ENCODE assay signal across 8 cellular contexts in genomic region chr3:160801386-160802118, GRCh38. TPM values are rescaled to one million over a fixed set of nuclear protein-coding genes. Genes with fewer than 3 reads are reported as not detected.
DNase-seq lines count a peak whose midpoint lies in the region; ATAC-seq lines count a peak whose summit lies in the region.

No MANE protein-coding gene starts in this region.

- peak overlapping the region; percentile 18 for H3K4me3 Mint-ChIP-seq in activated T-helper 17 cell treated with anti-CD3 and anti-CD28 coated beads, Interleukin-2, amount 50 U/mL, for 72 hours
- H3K4me3 Mint-ChIP-seq in stimulated activated naive CD8-positive, alpha-beta T cell treated with anti-CD3 and anti-CD28 coated beads, Interleukin-15, Interleukin-2, amounts not matched to agents 100 ng/mL and 50 ng/mL, for 24 hours = peak overlapping the region; percentile 24

- intact Hi-C loops in left colon (cut with DNase I, micrococcal nuclease) = no loop called here

- H3K4me1 Mint-ChIP-seq in activated T-helper 17 cell treated with anti-CD3 and anti-CD28 coated beads, Interleukin-2, amount 50 U/mL, for 72 hours = peaks cover 10% of the 10 kb centered on the region
- peaks cover 11% of the 10 kb centered on the region for H3K4me1 Mint-ChIP-seq in stimulated activated naive CD8-positive, alpha-beta T cell treated with anti-CD3 and anti-CD28 coated beads, Interleukin-15, Interleukin-2, amounts not matched to agents 100 ng/mL and 50 ng/mL, for 24 hours (ENCODE audit: low read depth)

- peak overlapping the region; percentile 36 for H3K27ac Mint-ChIP-seq in activated T-helper 17 cell treated with anti-CD3 and anti-CD28 coated beads, Interleukin-2, amount 50 U/mL, for 72 hours
- H3K27ac Mint-ChIP-seq in stimulated activated naive CD8-positive, alpha-beta T cell treated with anti-CD3 and anti-CD28 coated beads, Interleukin-15, Interleukin-2, amounts not matched to agents 100 ng/mL and 50 ng/mL, for 24 hours = peak overlapping the region; percentile 37

- no peaks in the 10 kb centered on the region for H3K9me3 Mint-ChIP-seq in activated T-helper 17 cell treated with anti-CD3 and anti-CD28 coated beads, Interleukin-2, amount 50 U/mL, for 72 hours
- no peaks in the 10 kb centered on the region for H3K9me3 Mint-ChIP-seq in stimulated activated naive CD8-positive, alpha-beta T cell treated with anti-CD3 and anti-CD28 coated beads, Interleukin-15, Interleukin-2, amounts not matched to agents 100 ng/mL and 50 ng/mL, for 24 hours

- no peaks in the 10 kb centered on the region for H3K36me3 Mint-ChIP-seq in activated T-helper 17 cell treated with anti-CD3 and anti-CD28 coated beads, Interleukin-2, amount 50 U/mL, for 72 hours (ENCODE audit: low read depth)
- no peaks in the 10 kb centered on the region for H3K36me3 Mint-ChIP-seq in stimulated activated naive CD8-positive, alpha-beta T cell treated with anti-CD3 and anti-CD28 coated beads, Interleukin-15, Interleukin-2, amounts not matched to agents 100 ng/mL and 50 ng/mL, for 24 hours (ENCODE audit: low read depth)

- DNase-seq in AG08395 (ENCODE audit: low spot score) (peak; percentile 8), left colon (peak; percentile 33 to 50), activated gamma-delta T cell (lab: John Stamatoyannopoulos, UW) (no peak), NCI-H2107 (lab: John Stamatoyannopoulos, UW) (no peak)

- ATAC-seq in GM19395 (IDR thresholded peaks at IDR 0.05; ENCODE audit: unreplicated experiment) (peak; percentile 86), HG03439 (IDR thresholded peaks at IDR 0.05; ENCODE audit: unreplicated experiment) (peak; percentile 85), left colon (peak; percentile 95)
- peak; percentile 91 for ATAC-seq in activated T-helper 17 cell treated with anti-CD3 and anti-CD28 coated beads, Interleukin-2, amount 50 U/mL, for 72 hours (replicated peaks)

- H3K27me3 Mint-ChIP-seq in activated T-helper 17 cell treated with anti-CD3 and anti-CD28 coated beads, Interleukin-2, amount 50 U/mL, for 72 hours = no peaks in the 10 kb centered on the region
- H3K27me3 Mint-ChIP-seq in stimulated activated naive CD8-positive, alpha-beta T cell treated with anti-CD3 and anti-CD28 coated beads, Interleukin-15, Interleukin-2, amounts not matched to agents 100 ng/mL and 50 ng/mL, for 24 hours = peaks cover 7% of the 10 kb centered on the region

RNA-seq across cellular contexts. Expression of gene PPM1L, which starts 45.5 kb away (rescaled TPM):
- total RNA-seq in activated T-helper 17 cell treated with anti-CD3 and anti-CD28 coated beads, Interleukin-2, amount 50 U/mL, for 72 hours = 1 to 10 TPM; 2.1 to 3.1 TPM
- 10 to 100 TPM; 16.9 to 20.4 TPM for total RNA-seq in left colon

Comparison
In these comparisons a context has a peak if more than half of its experiments do, and no peak if none do; other contexts are left out.
1. DNase-seq: peak in AG08395 (single experiment) and left colon (2 of 2); none in activated gamma-delta T cell (single experiment) and NCI-H2107 (single experiment).
2. RNA of gene PPM1L, which starts 45.5 kb away (total RNA-seq): 16.9 to 20.4 TPM in left colon; 2.1 to 3.1 TPM in activated T-helper 17 cell treated with anti-CD3 and anti-CD28 coated beads, Interleukin-2, amount 50 U/mL, for 72 hours; every median in the first group is over 4 times any median in the second.
3. Peak in every context shown above with its lines, with median percentiles within 50 percentile points of each other: ATAC-seq.